In the genomic region with DNA sequence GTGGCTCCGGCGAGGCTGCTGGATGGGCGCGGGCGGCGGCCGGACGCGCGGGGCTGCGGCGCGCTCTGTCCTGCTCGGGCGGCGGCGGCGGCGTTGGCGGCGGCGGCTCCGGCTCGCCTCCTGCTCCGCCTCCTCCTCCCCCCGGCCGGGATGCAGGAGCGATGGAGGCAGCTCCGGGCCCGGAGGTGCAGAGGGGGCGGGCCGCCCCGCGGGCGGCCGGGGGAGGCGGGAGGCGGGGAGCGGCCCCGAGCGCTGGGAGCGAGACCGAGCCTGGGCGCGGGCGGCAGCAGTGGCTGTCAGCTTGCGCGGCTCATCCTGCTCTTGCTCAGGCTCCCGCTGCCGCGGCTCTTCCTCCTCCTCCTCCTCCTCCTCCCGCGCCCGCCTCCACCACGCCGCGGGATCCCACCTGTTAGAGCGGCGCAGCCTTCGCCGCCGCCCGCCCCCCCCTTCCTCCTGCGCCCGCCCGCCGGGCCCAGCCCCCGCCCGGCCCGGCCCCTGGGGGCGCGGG, we compare ENCODE assay signal across 8 cellular contexts. TPM values are rescaled to one million over a fixed set of nuclear protein-coding genes. Genes with fewer than 3 reads are reported as not detected.
DNase-seq lines count a peak whose midpoint lies in the region; ATAC-seq, FAIRE-seq and TF ChIP-seq lines count a peak whose summit lies in the region.

A gene with protein sequence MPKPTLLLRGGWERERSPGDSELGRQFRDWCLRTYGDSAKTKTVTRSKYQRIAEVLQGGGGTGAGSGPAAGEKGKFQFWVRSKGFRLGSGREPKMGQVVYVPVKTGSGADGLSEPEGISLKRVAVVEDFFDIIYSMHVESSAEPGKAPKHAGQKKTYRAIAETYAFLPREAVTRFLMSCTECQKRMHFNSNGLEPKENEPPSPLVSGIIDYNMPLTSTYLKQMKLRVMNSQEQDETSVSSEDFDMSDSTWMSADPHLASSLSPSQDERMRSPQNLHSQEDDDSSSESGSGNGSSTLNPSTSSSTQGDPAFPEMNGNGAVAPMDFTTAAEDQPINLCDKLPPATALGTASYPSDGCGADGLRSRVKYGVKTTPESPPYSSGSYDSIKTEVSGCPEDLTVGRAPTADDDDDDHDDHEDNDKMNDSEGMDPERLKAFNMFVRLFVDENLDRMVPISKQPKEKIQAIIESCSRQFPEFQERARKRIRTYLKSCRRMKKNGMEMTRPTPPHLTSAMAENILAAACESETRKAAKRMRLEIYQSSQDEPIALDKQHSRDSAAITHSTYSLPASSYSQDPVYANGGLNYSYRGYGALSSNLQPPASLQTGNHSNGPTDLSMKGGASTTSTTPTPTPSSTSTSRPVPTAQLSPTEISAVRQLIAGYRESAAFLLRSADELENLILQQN (minus strand): TSS at position 323 of the 508 bp plus-strand sequence. CDS start 443 bp downstream, outside the sequence.

- FAIRE-seq in urothelium cell line (lab: Jason Lieb, UNC) = peak; percentile 58

- peak within 1 kb of the TSS; percentile 62 for H3K4me3 ChIP-seq in fibroblast of pulmonary artery (replicated peaks; ENCODE audit: low read depth, low read length)

- peaks cover 21% of the 10 kb centered on the region for H3K27me3 Mint-ChIP-seq in activated T-helper 1 cell treated with anti-CD3 and anti-CD28 coated beads, Interleukin-12 subunit alpha, Interleukin-12 subunit beta, Interleukin-2, Interleukin-4 antibody, amounts not matched to agents 30 ng/mL and 10 ng/mL and 1 ng/mL, durations not matched to agents 14 hours and 24 hours and 36 hours (ENCODE audit: insufficient read depth)
- no peaks in the 10 kb centered on the region for H3K27me3 Mint-ChIP-seq in natural killer cell (ENCODE audit: low read depth in 2 of 2)

- H3K4me1 Mint-ChIP-seq in activated T-helper 1 cell treated with anti-CD3 and anti-CD28 coated beads, Interleukin-12 subunit alpha, Interleukin-12 subunit beta, Interleukin-2, Interleukin-4 antibody, amounts not matched to agents 30 ng/mL and 10 ng/mL and 1 ng/mL, durations not matched to agents 14 hours and 24 hours and 36 hours (ENCODE audit: low read depth) = peaks cover 29% of the 10 kb centered on the region
- H3K4me1 Mint-ChIP-seq in natural killer cell = peaks cover 41 to 58% of the 10 kb centered on the region in 2 donors

- peak within 1 kb of the TSS; percentile 90 for H3K4me3 Mint-ChIP-seq in activated T-helper 1 cell treated with anti-CD3 and anti-CD28 coated beads, Interleukin-12 subunit alpha, Interleukin-12 subunit beta, Interleukin-2, Interleukin-4 antibody, amounts not matched to agents 30 ng/mL and 10 ng/mL and 1 ng/mL, durations not matched to agents 14 hours and 24 hours and 36 hours
- peak within 1 kb of the TSS; percentile 96 for H3K4me3 Mint-ChIP-seq in natural killer cell

- H3K9me3 Mint-ChIP-seq in activated T-helper 1 cell treated with anti-CD3 and anti-CD28 coated beads, Interleukin-12 subunit alpha, Interleukin-12 subunit beta, Interleukin-2, Interleukin-4 antibody, amounts not matched to agents 30 ng/mL and 10 ng/mL and 1 ng/mL, durations not matched to agents 14 hours and 24 hours and 36 hours = no peaks in the 10 kb centered on the region
- H3K9me3 Mint-ChIP-seq in natural killer cell = no peaks in the 10 kb centered on the region

- intact Hi-C loops in activated T-helper 1 cell treated with anti-CD3 and anti-CD28 coated beads, Interleukin-12 subunit alpha, Interleukin-12 subunit beta, Interleukin-2, Interleukin-4 antibody, amounts not matched to agents 30 ng/mL and 10 ng/mL and 1 ng/mL, durations not matched to agents 14 hours and 24 hours and 36 hours (cut with micrococcal nuclease) = no loop called here
- intact Hi-C loops in natural killer cell (cut with micrococcal nuclease) = loop anchor here (2.0 kb wide), 1 partner anchor 16 kb away; no protein-coding TSS in a partner anchor

- H3K36me3 Mint-ChIP-seq in activated T-helper 1 cell treated with anti-CD3 and anti-CD28 coated beads, Interleukin-12 subunit alpha, Interleukin-12 subunit beta, Interleukin-2, Interleukin-4 antibody, amounts not matched to agents 30 ng/mL and 10 ng/mL and 1 ng/mL, durations not matched to agents 14 hours and 24 hours and 36 hours (ENCODE audit: low read depth) = no peaks in the 10 kb centered on the region
- H3K36me3 Mint-ChIP-seq in natural killer cell = no peaks in the 10 kb centered on the region

- no peak for TF ChIP-seq CTCF in fibroblast of pulmonary artery (IDR thresholded peaks at IDR 0.05; ENCODE audit: low read length, missing control alignments)
- no peak for TF ChIP-seq CTCF in natural killer cell (IDR thresholded peaks at IDR 0.05)

- peak within 1 kb of the TSS; percentile 81 for H3K27ac Mint-ChIP-seq in activated T-helper 1 cell treated with anti-CD3 and anti-CD28 coated beads, Interleukin-12 subunit alpha, Interleukin-12 subunit beta, Interleukin-2, Interleukin-4 antibody, amounts not matched to agents 30 ng/mL and 10 ng/mL and 1 ng/mL, durations not matched to agents 14 hours and 24 hours and 36 hours
- H3K27ac Mint-ChIP-seq in natural killer cell = peak within 1 kb of the TSS; percentile 80 to 90

- ATAC-seq in natural killer cell = peak; percentile 16 to 33 (median 30)

- DNase-seq in NCI-H1092 treated with DMSO at 0.1 percent for 48 hours (lab: John Stamatoyannopoulos, UW) = peak; percentile 30
- no peak for DNase-seq in NCI-H1092 (lab: John Stamatoyannopoulos, UW)
- peak; percentile 23 for DNase-seq in NCI-H526 treated with DMSO at 0.1 percent for 48 hours (lab: John Stamatoyannopoulos, UW)
- DNase-seq in activated T-helper 1 cell treated with anti-CD3 and anti-CD28 coated beads, Interleukin-12 subunit alpha, Interleukin-12 subunit beta, Interleukin-2, Interleukin-4 antibody, amounts not matched to agents 30 ng/mL and 10 ng/mL and 1 ng/mL, durations not matched to agents 14 hours and 24 hours and 36 hours (ENCODE audit: low spot score) = peak; percentile 17
- DNase-seq in fibroblast of pulmonary artery (ENCODE audit: low read depth) = no peak
- no peak for DNase-seq in natural killer cell
- DNase-seq in urothelium cell line (ENCODE audit: low spot score) = peak; percentile 68
- no peak for DNase-seq in DMS153 (lab: John Stamatoyannopoulos, UW)

RNA-seq across cellular contexts. Expression of the gene that starts here (rescaled TPM):
- 10.3 and 14.3 TPM in 2 replicates for total RNA-seq in activated T-helper 1 cell treated with anti-CD3 and anti-CD28 coated beads, Interleukin-12 subunit alpha, Interleukin-12 subunit beta, Interleukin-2, Interleukin-4 antibody, amounts not matched to agents 30 ng/mL and 10 ng/mL and 1 ng/mL, durations not matched to agents 14 hours and 24 hours and 36 hours
- total RNA-seq in natural killer cell = 100 to 1,000 TPM; 101 to 136 (median 114) TPM

Comparison
In these comparisons a context has a peak if more than half of its experiments do, and no peak if none do; other contexts are left out.
1. DNase-seq: peak in NCI-H1092 treated with DMSO at 0.1 percent for 48 hours (single experiment), NCI-H526 treated with DMSO at 0.1 percent for 48 hours (single experiment), activated T-helper 1 cell treated with anti-CD3 and anti-CD28 coated beads, Interleukin-12 subunit alpha, Interleukin-12 subunit beta, Interleukin-2, Interleukin-4 antibody, amounts not matched to agents 30 ng/mL and 10 ng/mL and 1 ng/mL, durations not matched to agents 14 hours and 24 hours and 36 hours (single experiment) and urothelium cell line (single experiment); none in NCI-H1092 (single experiment), fibroblast of pulmonary artery (single experiment), natural killer cell (single experiment) and DMS153 (single experiment).